Comparison of ENCODE assay signal across 26 cellular contexts in the genomic region with DNA sequence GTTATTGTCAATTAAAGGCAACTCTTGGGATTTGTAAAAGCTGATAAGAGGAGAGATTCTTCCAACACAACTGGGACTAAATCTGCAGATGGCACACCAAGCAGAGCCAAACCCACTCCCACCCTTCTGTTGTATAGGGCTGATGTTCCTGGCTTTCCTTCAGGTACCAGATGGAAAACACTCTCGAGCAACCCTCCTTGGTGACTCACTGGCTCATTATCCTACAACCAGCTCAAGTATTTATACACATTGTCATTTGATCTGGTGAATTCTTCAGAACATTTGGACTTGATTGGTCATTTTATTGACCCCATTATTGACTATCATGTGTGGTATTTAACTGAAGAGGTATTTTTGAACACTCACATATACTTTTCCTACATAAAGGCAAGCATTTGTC.
DNase-seq lines count a peak whose midpoint lies in the region; ATAC-seq, FAIRE-seq and TF ChIP-seq lines count a peak whose summit lies in the region.
"Had no signal": no experiment of that assay in that cellular context is flagged by ENCODE, and none has a peak within 500 bp of the region (broad histone marks: within the 10 kb centered on the region; RNA-seq: fewer than 3 reads in every experiment).

No MANE protein-coding gene starts in this region.

- FAIRE-seq in astrocyte (lab: Jason Lieb, UNC): no peak
- FAIRE-seq: GM12891, GM19239, K562, TTC549 had no signal

- no peak for ATAC-seq in HG03097 (IDR thresholded peaks at IDR 0.05; ENCODE audit: low FRiP score, unreplicated experiment)
- ATAC-seq in GM19467 (IDR thresholded peaks at IDR 0.05; ENCODE audit: unreplicated experiment): no peak
- ATAC-seq: K562; left colon; naive thymus-derived CD8-positive, alpha-beta T cell; Right ventricle myocardium inferior; sciatic nerve had no signal

- H3K9me3 ChIP-seq in astrocyte (ENCODE audit: insufficient read depth, low read depth, low read length): no peaks in the 10 kb centered on the region
- H3K9me3 ChIP-seq: suprapubic skin, vagina had no signal

- H3K27me3 Mint-ChIP-seq in astrocyte (ENCODE audit: low read depth, unreplicated experiment): peaks cover 5% of the 10 kb centered on the region
- H3K27me3 Mint-ChIP-seq: activated naive CD8-positive, alpha-beta T cell had no signal

- no peaks in the 10 kb centered on the region for H3K27me3 ChIP-seq in astrocyte (ENCODE audit: insufficient read depth, low read length)
- H3K27me3 ChIP-seq: suprapubic skin, vagina had no signal

- no peak overlapping the region for H3K4me3 Mint-ChIP-seq in astrocyte (ENCODE audit: unreplicated experiment)
- H3K4me3 Mint-ChIP-seq: activated naive CD8-positive, alpha-beta T cell; CD14-positive monocyte; naive thymus-derived CD8-positive, alpha-beta T cell had no signal

- H3K4me3 ChIP-seq in astrocyte (ENCODE audit: insufficient read depth, low read depth, low read length): no peak overlapping the region
- H3K4me3 ChIP-seq: GM23248, K562, suprapubic skin, vagina had no signal

- H3K27ac ChIP-seq in astrocyte (ENCODE audit: low read depth, low read length): no peak overlapping the region
- H3K27ac ChIP-seq: GM23248, parathyroid adenoma, suprapubic skin, vagina had no signal

- DNase-seq in Ammon's horn (ENCODE audit: low spot score): peak; percentile 31
- DNase-seq in EH (ENCODE audit: low read depth): peak; percentile 2
- DNase-seq in NCI-H2196 (lab: John Stamatoyannopoulos, UW; ENCODE audit: unreplicated experiment): peak; percentile 51
- DNase-seq in astrocyte (ENCODE audit: low read depth): peak; percentile 38
- DNase-seq in activated CD4-positive, alpha-beta T cell treated with anti-CD3 and anti-CD28 coated beads for 48 hours: no peak
- DNase-seq in activated effector memory CD4-positive, alpha-beta T cell treated with anti-CD3 and anti-CD28 coated beads, Interleukin-2, amount 50 U/mL, for 16 hours: no peak
- DNase-seq: ACHN; activated CD4-positive, alpha-beta T cell treated with anti-CD3 and anti-CD28 coated beads for 1 hour; effector CD8-positive, alpha-beta T cell; GM23248; left colon; naive thymus-derived CD8-positive, alpha-beta T cell; NCI-H226 had no signal

- no peaks in the 10 kb centered on the region for H3K36me3 ChIP-seq in astrocyte (ENCODE audit: insufficient read depth, low read length)
- H3K36me3 ChIP-seq: suprapubic skin, vagina had no signal

- no peaks in the 10 kb centered on the region for H3K79me2 ChIP-seq in astrocyte (ENCODE audit: insufficient read depth, low read length)
- H3K79me2 ChIP-seq: parathyroid adenoma had no signal

- no peak overlapping the region for H3K4me2 ChIP-seq in astrocyte (ENCODE audit: low read length)

- H3K9ac ChIP-seq in astrocyte (ENCODE audit: low read length): no peak overlapping the region
- H3K9ac ChIP-seq: GM23248, parathyroid adenoma had no signal

- H3K4me1 ChIP-seq in astrocyte (ENCODE audit: insufficient read depth, low read length): no peaks in the 10 kb centered on the region
- H3K4me1 ChIP-seq: parathyroid adenoma, suprapubic skin, vagina had no signal

- no peaks in the 10 kb centered on the region for H4K20me1 ChIP-seq in astrocyte (ENCODE audit: insufficient read depth, low read length)

- no peak for TF ChIP-seq CTCF in astrocyte (IDR thresholded peaks at IDR 0.05; ENCODE audit: insufficient read depth, low read depth, low read length)

- H3K9me3 Mint-ChIP-seq in astrocyte (ENCODE audit: unreplicated experiment): peaks cover 2% of the 10 kb centered on the region

- H3K36me3 Mint-ChIP-seq in astrocyte (ENCODE audit: low read depth, unreplicated experiment): no peaks in the 10 kb centered on the region
- H3K36me3 Mint-ChIP-seq: activated naive CD8-positive, alpha-beta T cell; CD14-positive monocyte had no signal

- H3K4me1 Mint-ChIP-seq in astrocyte (ENCODE audit: low read depth, unreplicated experiment): peaks cover 2% of the 10 kb centered on the region
- H3K4me1 Mint-ChIP-seq: CD14-positive monocyte; naive thymus-derived CD8-positive, alpha-beta T cell had no signal

- no peak overlapping the region for H3K27ac Mint-ChIP-seq in astrocyte (ENCODE audit: unreplicated experiment)
- H3K27ac Mint-ChIP-seq: activated naive CD8-positive, alpha-beta T cell; CD14-positive monocyte; naive thymus-derived CD8-positive, alpha-beta T cell had no signal

- H2AFZ ChIP-seq in astrocyte (ENCODE audit: low read depth, low read length): no peak overlapping the region
- H2AFZ ChIP-seq: GM23248, parathyroid adenoma had no signal

Comparison
In these comparisons a context has a peak if more than half of its experiments do, and no peak if none do; other contexts are left out.
1. DNase-seq: peak in Ammon's horn (single experiment), EH (single experiment), NCI-H2196 (single experiment) and astrocyte (single experiment); none in activated CD4-positive, alpha-beta T cell treated with anti-CD3 and anti-CD28 coated beads for 48 hours (single experiment) and activated effector memory CD4-positive, alpha-beta T cell treated with anti-CD3 and anti-CD28 coated beads, Interleukin-2, amount 50 U/mL, for 16 hours (single experiment).